Comparison of ENCODE assay signal across 1 cellular context in the genomic region with DNA sequence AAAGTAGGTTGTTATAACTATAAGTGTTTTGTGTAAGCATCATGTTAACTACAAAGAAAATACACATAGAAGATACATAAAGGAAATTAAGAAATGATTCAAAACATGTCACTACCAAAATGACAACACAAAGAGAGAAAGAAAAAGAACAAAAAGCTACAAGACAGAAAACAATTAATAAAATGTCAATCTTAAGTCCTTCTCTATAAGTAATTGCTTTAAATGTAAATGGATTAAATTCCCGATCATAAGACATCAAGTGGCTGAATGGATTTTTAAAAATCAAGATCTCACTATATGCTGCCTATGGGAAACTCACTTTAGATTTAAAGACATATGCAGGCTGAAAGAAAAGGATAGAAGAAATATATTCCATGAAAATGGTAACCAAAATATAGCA.
TF ChIP-seq lines count a peak whose summit lies in the region.

No MANE protein-coding gene starts in this region.

TF ChIP-seq in H1, 55 proteins besides CTCF, POLR2A, EP300 and RAD21 (continued from another document):
- TF ChIP-seq ATF2 (IDR thresholded peaks at IDR 0.05; ENCODE audit: low read length), result no peak
- no peak for TF ChIP-seq SP1 (IDR thresholded peaks at IDR 0.05; ENCODE audit: low read depth, low read length)
- TF ChIP-seq TEAD4 (IDR thresholded peaks at IDR 0.05; ENCODE audit: low read depth, low read length), result no peak
- peak; percentile 76 for TF ChIP-seq KDM1A (IDR thresholded peaks at IDR 0.05; ENCODE audit: borderline replicate concordance, low read length)
- no peak for TF ChIP-seq CREB1 (IDR thresholded peaks at IDR 0.05)
- TF ChIP-seq SP2 (IDR thresholded peaks at IDR 0.05; ENCODE audit: low read length), result no peak
TF ChIP-seq in H1: peak in this region for 1.
